36 cellular contexts compared by ENCODE assay signal in the genomic region with DNA sequence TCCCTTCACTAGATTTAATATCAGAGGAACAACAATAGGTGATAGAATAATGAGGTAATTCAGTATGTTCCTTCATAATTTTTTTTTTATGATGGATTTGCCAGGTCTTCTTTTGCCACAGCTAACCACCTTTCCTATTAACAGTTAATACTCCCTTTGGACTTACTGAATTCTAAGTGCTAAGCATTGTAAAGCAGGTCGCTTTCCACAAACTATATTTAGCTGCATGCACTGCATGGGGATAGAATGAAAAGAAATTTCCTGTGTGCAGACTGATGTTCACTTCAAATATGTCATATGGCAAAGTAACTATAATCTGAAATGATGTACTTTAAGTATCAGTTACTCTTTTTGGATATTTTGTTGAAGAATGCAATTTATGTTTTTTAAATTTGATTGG.
"Had no signal": no experiment of that assay in that cellular context is flagged by ENCODE, and none has a peak within 500 bp of the region (broad histone marks: within the 10 kb centered on the region; RNA-seq: fewer than 3 reads in every experiment).

No MANE protein-coding gene starts in this region.

- H3K4me3 Mint-ChIP-seq: activated B cell treated with CpG ODN at 0.5 μM for 24 hours; activated CD4-positive, alpha-beta memory T cell treated with anti-CD3 and anti-CD28 coated beads for 36 hours; activated CD8-positive, alpha-beta memory T cell treated with anti-CD3 and anti-CD28 coated beads, Interleukin-2, amount 10 ng/mL, durations not matched to agents 7 days and 5 days; activated naive CD4-positive, alpha-beta T cell treated with anti-CD3 and anti-CD28 coated beads, Interleukin-2, amount 10 ng/mL, durations not matched to agents 7 days and 5 days; activated naive CD8-positive, alpha-beta T cell; activated naive CD8-positive, alpha-beta T cell treated with anti-CD3 and anti-CD28 coated beads, Interleukin-2, amount 50 U/mL, for 24 hours had no signal

- DNase-seq: activated B cell treated with CpG ODN at 0.5 μM for 24 hours; activated CD4-positive, alpha-beta memory T cell treated with anti-CD3 and anti-CD28 coated beads for 36 hours; activated CD4-positive, alpha-beta T cell treated with anti-CD3 and anti-CD28 coated beads for 4 hours; activated CD4-positive, alpha-beta T cell treated with anti-CD3 and anti-CD28 coated beads, Interleukin-2, amount 50 U/mL, for 1 hour; activated CD4-positive, CD25-positive, alpha-beta regulatory T cell treated with anti-CD3 and anti-CD28 coated beads, Interleukin-2, amount 50 U/mL, for 72 hours; activated CD8-positive, alpha-beta memory T cell treated with anti-CD3 and anti-CD28 coated beads for 24 hours; activated CD8-positive, alpha-beta memory T cell treated with anti-CD3 and anti-CD28 coated beads, Interleukin-2, amount 10 ng/mL, durations not matched to agents 7 days and 5 days; activated CD8-positive, alpha-beta memory T cell treated with anti-CD3 and anti-CD28 coated beads, Interleukin-2, amount 50 U/mL, for 48 hours; activated effector memory CD4-positive, alpha-beta T cell treated with Interleukin-2 at 50 U/mL for 16 hours; activated naive CD4-positive, alpha-beta T cell treated with anti-CD3 and anti-CD28 coated beads, Interleukin-2, amount 10 ng/mL, durations not matched to agents 7 days and 5 days; activated naive CD8-positive, alpha-beta T cell treated with anti-CD3 and anti-CD28 coated beads, Interleukin-2, amount 50 U/mL, for 24 hours; activated T-cell treated with anti-CD3 and anti-CD28 coated beads, Interleukin-2, amount 50 U/mL, for 48 hours; anterior cingulate cortex; brain microvascular endothelial cell; Kasumi-1; KBM-7; MG63; NCI-H1048; NCI-H1105 treated with DMSO at 0.1 percent for 48 hours; NCI-H1436; NCI-H1694; NCI-H2081 treated with DMSO at 0.1 percent for 48 hours; NCI-H2171; NCI-H510A; NCI-H526; NCI-H748 treated with DMSO at 0.1 percent for 48 hours; NK-92 treated with Interleukin-12 subunit alpha and Interleukin-12 subunit beta, amount 100 ng/mL, for 24 hours; PC-3; Peyer's patch; RPMI8226; SW 1271; T-helper 1 cell; T-helper 2 cell; T-helper 9 cell had no signal

- H3K9me3 Mint-ChIP-seq: activated B cell treated with CpG ODN at 0.5 μM for 24 hours; activated naive CD8-positive, alpha-beta T cell treated with anti-CD3 and anti-CD28 coated beads, Interleukin-2, amount 50 U/mL, for 24 hours had no signal

- H3K27ac Mint-ChIP-seq: activated B cell treated with CpG ODN at 0.5 μM for 24 hours; activated CD4-positive, alpha-beta memory T cell treated with anti-CD3 and anti-CD28 coated beads for 36 hours; activated CD8-positive, alpha-beta memory T cell treated with anti-CD3 and anti-CD28 coated beads, Interleukin-2, amount 10 ng/mL, durations not matched to agents 7 days and 5 days; activated naive CD4-positive, alpha-beta T cell treated with anti-CD3 and anti-CD28 coated beads, Interleukin-2, amount 10 ng/mL, durations not matched to agents 7 days and 5 days; activated naive CD8-positive, alpha-beta T cell; activated naive CD8-positive, alpha-beta T cell treated with anti-CD3 and anti-CD28 coated beads, Interleukin-2, amount 50 U/mL, for 24 hours had no signal

- H3K27ac ChIP-seq: brain microvascular endothelial cell, Peyer's patch, VCaP had no signal

- H3K4me1 Mint-ChIP-seq: activated naive CD8-positive, alpha-beta T cell treated with anti-CD3 and anti-CD28 coated beads, Interleukin-2, amount 50 U/mL, for 24 hours had no signal

- H3K4me3 ChIP-seq: MG63, Peyer's patch had no signal

- H3K27me3 ChIP-seq: brain microvascular endothelial cell, MG63, Peyer's patch had no signal

- H3K4me1 ChIP-seq: Peyer's patch had no signal

- H3K9me3 ChIP-seq: MG63, Peyer's patch had no signal

- H3K27me3 Mint-ChIP-seq: activated B cell treated with CpG ODN at 0.5 μM for 24 hours; activated CD4-positive, alpha-beta memory T cell treated with anti-CD3 and anti-CD28 coated beads for 36 hours; activated CD8-positive, alpha-beta memory T cell treated with anti-CD3 and anti-CD28 coated beads, Interleukin-2, amount 10 ng/mL, durations not matched to agents 7 days and 5 days; activated naive CD4-positive, alpha-beta T cell treated with anti-CD3 and anti-CD28 coated beads, Interleukin-2, amount 10 ng/mL, durations not matched to agents 7 days and 5 days; activated naive CD8-positive, alpha-beta T cell; activated naive CD8-positive, alpha-beta T cell treated with anti-CD3 and anti-CD28 coated beads, Interleukin-2, amount 50 U/mL, for 24 hours had no signal

- H3K36me3 ChIP-seq: brain microvascular endothelial cell had no signal

- ATAC-seq: activated CD8-positive, alpha-beta memory T cell treated with anti-CD3 and anti-CD28 coated beads, Interleukin-2, amount 10 ng/mL, durations not matched to agents 7 days and 5 days; activated naive CD8-positive, alpha-beta T cell treated with anti-CD3 and anti-CD28 coated beads, Interleukin-2, amount 50 U/mL, for 24 hours; PC-3 had no signal
